1 cellular context compared by ENCODE assay signal in genomic region chr10:102247724-102248123, GRCh38.
TF ChIP-seq lines count a peak whose summit lies in the region.

No MANE protein-coding gene starts in this region.

TF ChIP-seq in HepG2, 621 proteins besides CTCF, POLR2A, EP300 and RAD21:
- TF ChIP-seq IRF2 (CRISPR knock-in tag; IDR thresholded peaks at IDR 0.05) (no peak), ZNF432 (CRISPR knock-in tag; IDR thresholded peaks at IDR 0.05; ENCODE audit: borderline replicate concordance) (no peak)
